ENCODE assay signal across 11 cellular contexts in genomic region chr2:104068665-104069064, GRCh38.
"Had no signal": no experiment of that assay in that cellular context is flagged by ENCODE, and none has a peak within 500 bp of the region (broad histone marks: within the 10 kb centered on the region; RNA-seq: fewer than 3 reads in every experiment).

No MANE protein-coding gene starts in this region.

- DNase-seq: GM23248, GOT3, H7, H9, HCEC 1CT, HFFc6 had no signal

- H3K9ac ChIP-seq: GM23248 had no signal

- H3K4me1 ChIP-seq: HAP-1 had no signal

- H3K4me3 ChIP-seq: GM23248, GM23338, HAP-1 had no signal

- H3K9me3 ChIP-seq: HAP-1 had no signal

- H2AFZ ChIP-seq: GM23248, GM23338 had no signal

- H3K27ac ChIP-seq: GM23248 had no signal

- H3K36me3 ChIP-seq: HAP-1 had no signal

- FAIRE-seq: H1, H54 had no signal

- H3K4me2 ChIP-seq: GM23338 had no signal

- ATAC-seq: GM23338, HCT116 had no signal
